7 cellular contexts compared by ENCODE assay signal in the genomic region with DNA sequence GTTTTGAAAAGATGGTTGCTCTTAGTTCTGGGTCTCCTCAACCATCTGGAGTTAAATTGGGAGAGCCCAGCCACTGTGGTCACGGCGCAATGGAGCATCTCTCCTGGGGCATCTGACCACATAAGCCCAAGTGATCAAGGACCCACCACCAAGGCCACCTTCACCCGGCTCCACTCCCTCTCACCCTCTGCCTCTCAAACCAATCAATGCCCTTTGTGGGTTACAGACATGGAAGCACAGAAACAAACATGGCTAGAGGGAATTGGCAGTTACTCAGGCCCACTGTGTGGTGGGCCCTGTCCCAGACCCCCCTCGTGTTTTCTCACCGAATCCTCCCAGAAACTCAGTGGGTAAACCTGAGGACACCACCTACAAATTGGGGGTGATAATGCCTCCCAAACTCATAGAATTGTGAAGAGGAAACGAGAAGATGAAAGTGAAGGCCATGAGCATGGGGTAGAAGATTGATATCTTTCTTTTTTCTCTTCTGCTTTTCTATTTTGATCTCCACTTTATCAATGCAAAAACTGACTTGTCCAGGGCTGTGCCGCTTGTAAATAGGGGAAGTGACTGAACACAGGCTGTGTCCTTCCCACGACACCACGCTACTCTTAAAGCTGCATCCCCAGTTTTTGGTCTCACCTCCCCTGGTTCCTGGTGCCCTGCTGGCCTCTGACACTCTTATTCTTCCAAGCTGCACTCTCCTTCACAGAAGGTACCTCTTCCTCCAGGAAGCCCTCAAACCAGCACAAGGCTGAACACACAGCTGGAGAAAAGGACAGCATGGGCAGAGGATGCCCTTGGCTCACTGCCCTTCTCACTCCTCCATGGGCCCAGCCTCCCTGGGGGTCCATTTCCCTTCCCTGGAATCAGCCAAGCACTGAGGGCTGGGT. TPM values are rescaled to one million over a fixed set of nuclear protein-coding genes. Genes with fewer than 3 reads are reported as not detected.
DNase-seq lines count a peak whose midpoint lies in the region; ATAC-seq and TF ChIP-seq lines count a peak whose summit lies in the region.

No MANE protein-coding gene starts in this region.

- WGBS in thyroid gland, 2 donors: 85 to 89% methylated on average over 9 of the region's 9 CpGs

- peaks cover 31 to 56% of the 10 kb centered on the region in 2 donors for H3K4me1 ChIP-seq in ascending aorta
- H3K4me1 ChIP-seq in uterus: peaks cover 8 to 22% of the 10 kb centered on the region in 2 donors
- H3K4me1 ChIP-seq in thyroid gland: no peaks in the 10 kb centered on the region

- ATAC-seq in GM19455 (IDR thresholded peaks at IDR 0.05; ENCODE audit: unreplicated experiment) (peak; percentile 93), HG03159 (IDR thresholded peaks at IDR 0.05; ENCODE audit: unreplicated experiment) (peak; percentile 94)

- no peaks in the 10 kb centered on the region for H3K9me3 ChIP-seq in ascending aorta
- H3K9me3 ChIP-seq in uterus: no peaks in the 10 kb centered on the region
- no peaks in the 10 kb centered on the region for H3K9me3 ChIP-seq in thyroid gland

- peak overlapping the region; percentile 88 to 93 for H3K27ac ChIP-seq in ascending aorta
- peak overlapping the region; percentile 71 to 75 for H3K27ac ChIP-seq in uterus
- no peak overlapping the region for H3K27ac ChIP-seq in thyroid gland

- TF ChIP-seq POLR2A in uterus (IDR thresholded peaks at IDR 0.05) (no peak), thyroid gland (IDR thresholded peaks at IDR 0.05) (no peak)

- H3K36me3 ChIP-seq in ascending aorta (peaks cover 8 to 23% of the 10 kb centered on the region in 2 donors), uterus (no peaks in the 10 kb centered on the region), thyroid gland (no peaks in the 10 kb centered on the region)

- intact Hi-C loops in ascending aorta (cut with DNase I): no loop called here
- intact Hi-C loops in uterus (cut with DNase I; ENCODE audit: low total_unique reads): no loop called here
- intact Hi-C loops in thyroid gland (cut with DNase I): no loop called here

- H3K27me3 ChIP-seq in ascending aorta (no peaks in the 10 kb centered on the region), uterus (no peaks in the 10 kb centered on the region), thyroid gland (no peaks in the 10 kb centered on the region)

- no peak for DNase-seq in ascending aorta (ENCODE audit: low spot score in 2 of 2)
- no peak for DNase-seq in uterus
- DNase-seq in thyroid gland: no peak
- DNase-seq in NCI-H187 (lab: John Stamatoyannopoulos, UW): no peak
- DNase-seq in NCI-H82 treated with DMSO at 0.1 percent for 48 hours (lab: John Stamatoyannopoulos, UW; ENCODE audit: unreplicated experiment): no peak

- TF ChIP-seq CTCF in ascending aorta (IDR thresholded peaks at IDR 0.05) (no peak), uterus (IDR thresholded peaks at IDR 0.05) (no peak), thyroid gland (IDR thresholded peaks at IDR 0.05) (no peak)

- no peak overlapping the region for H3K4me3 ChIP-seq in ascending aorta
- H3K4me3 ChIP-seq in uterus: no peak overlapping the region
- H3K4me3 ChIP-seq in thyroid gland (replicated peaks in 1 of 3): no peak overlapping the region

RNA-seq across cellular contexts. Expression of gene IRAG1, which starts 52.0 kb away (rescaled TPM):
- total RNA-seq in ascending aorta (236 TPM), uterus (100 to 1,000 TPM in 2 of 4 donors, 10 to 100 TPM in 2; 21.2 to 240 (median 107) TPM), thyroid gland (10 to 100 TPM in 1 of 4 donors, 1 to 10 TPM in 3; 3.2 to 14.4 (median 5.8) TPM)

Comparison
In these comparisons a context has a peak if more than half of its experiments do, and no peak if none do; other contexts are left out.
1. H3K27ac ChIP-seq: peak in ascending aorta (2 of 2) and uterus (2 of 2); none in thyroid gland (0 of 3).